8 cellular contexts compared by ENCODE assay signal in the genomic region with DNA sequence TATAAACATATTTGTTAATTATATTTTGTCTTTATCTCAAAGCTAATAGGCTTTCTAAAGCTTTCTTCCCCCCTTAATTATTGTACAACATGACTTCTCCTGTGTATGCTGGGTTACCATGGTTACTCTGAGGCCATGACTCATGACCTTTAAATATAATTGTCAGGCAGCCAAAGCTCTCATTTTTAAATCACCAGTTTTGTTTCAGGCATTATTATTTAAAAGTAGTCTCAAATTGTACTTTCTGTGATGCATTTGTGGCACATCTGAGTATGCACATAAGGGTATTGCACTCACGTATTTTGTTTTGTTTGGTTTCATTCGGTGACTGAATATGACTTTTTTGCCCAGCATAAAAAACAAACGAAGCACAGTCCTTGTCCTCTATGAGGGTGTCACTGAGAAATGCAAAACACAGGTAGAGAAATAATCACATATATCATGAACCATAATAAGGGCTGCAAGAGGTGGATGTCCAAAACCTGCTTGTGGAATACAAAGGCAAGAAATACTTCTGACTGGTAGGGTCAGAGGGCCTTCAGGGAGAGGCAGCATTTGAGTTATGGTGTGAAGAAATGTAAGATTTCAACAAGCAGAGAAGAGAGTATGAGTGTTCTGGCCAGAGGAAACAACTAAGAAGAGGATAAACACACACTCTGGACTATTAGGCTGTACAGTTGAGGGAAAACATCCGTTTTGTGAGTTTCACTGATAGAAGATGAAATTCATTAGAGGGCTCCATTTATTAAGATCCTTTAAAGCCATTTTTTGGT. TPM values are rescaled to one million over a fixed set of nuclear protein-coding genes. Genes with fewer than 3 reads are reported as not detected.
DNase-seq lines count a peak whose midpoint lies in the region; ATAC-seq and TF ChIP-seq lines count a peak whose summit lies in the region.

No MANE protein-coding gene starts in this region.

- peak; percentile 58 to 70 for ATAC-seq in activated T-cell treated with anti-CD3 and anti-CD28 coated beads, Interleukin-2, amount 50 U/mL, for 72 hours (replicated peaks in 1 of 2)
- no peak for ATAC-seq in GM19467 (IDR thresholded peaks at IDR 0.05; ENCODE audit: unreplicated experiment)
- no peak for ATAC-seq in GM19328 (IDR thresholded peaks at IDR 0.05; ENCODE audit: unreplicated experiment)

- H3K27me3 Mint-ChIP-seq in activated T-cell treated with anti-CD3 and anti-CD28 coated beads, Interleukin-2, amount 50 U/mL, for 72 hours (ENCODE audit: low read depth), result peaks cover 13% of the 10 kb centered on the region

- peaks cover 26% of the 10 kb centered on the region for H3K4me1 Mint-ChIP-seq in activated T-cell treated with anti-CD3 and anti-CD28 coated beads, Interleukin-2, amount 50 U/mL, for 72 hours (ENCODE audit: low read depth)

- TF ChIP-seq CTCF in RWPE1 (conservative IDR thresholded peaks at IDR 0.05; ENCODE audit: low read depth) (no peak), uterus (IDR thresholded peaks at IDR 0.05) (no peak)

- CTCF ChIA-PET in RWPE1 (lab: Yijun Ruan, JAX), result interaction anchor here (0.5 to 0.6 kb wide), 2 partner anchors 179 to 204 kb away, joined by 3 read pairs; no protein-coding TSS in a partner anchor

- peak; percentile 10 to 11 for DNase-seq in activated T-cell treated with anti-CD3 and anti-CD28 coated beads, Interleukin-2, amount 50 U/mL, for 72 hours
- no peak for DNase-seq in activated T-cell treated with anti-CD3 and anti-CD28 coated beads, Interleukin-2, amount 50 U/mL, for 48 hours
- DNase-seq in RWPE1 (ENCODE audit: low spot score), result peak; percentile 73
- peak; percentile 67 for DNase-seq in glomerular endothelial cell (ENCODE audit: extremely low read depth, low read depth, low spot score)
- DNase-seq in uterus, result peak in 1 of 2 donors; percentile 26
- no peak for DNase-seq in stimulated activated CD4-positive, alpha-beta T cell treated with anti-CD3 and anti-CD28 coated beads, Interleukin-2, amount 100 ng/mL, for 24 hours

- H3K36me3 ChIP-seq in uterus, result no peaks in the 10 kb centered on the region

- H3K9me3 ChIP-seq in uterus, result no peaks in the 10 kb centered on the region

- no peaks in the 10 kb centered on the region for H3K9me3 Mint-ChIP-seq in activated T-cell treated with anti-CD3 and anti-CD28 coated beads, Interleukin-2, amount 50 U/mL, for 72 hours

- no peaks in the 10 kb centered on the region for H3K36me3 Mint-ChIP-seq in activated T-cell treated with anti-CD3 and anti-CD28 coated beads, Interleukin-2, amount 50 U/mL, for 72 hours (ENCODE audit: insufficient read depth in 2 of 2)

- POLR2A ChIA-PET in RWPE1 (lab: Yijun Ruan, JAX; ENCODE audit: low non-redundant PET), result no interaction called here

- intact Hi-C loops in uterus (cut with DNase I; ENCODE audit: low total_unique reads), result no loop called here

- peak overlapping the region in 1 of 2 donors; percentile 37 for H3K4me3 Mint-ChIP-seq in activated T-cell treated with anti-CD3 and anti-CD28 coated beads, Interleukin-2, amount 50 U/mL, for 72 hours

- no peaks in the 10 kb centered on the region for H3K4me1 ChIP-seq in uterus

- TF ChIP-seq POLR2A in uterus (IDR thresholded peaks at IDR 0.05), result no peak

- no peak overlapping the region for H3K4me3 ChIP-seq in uterus

- H3K27me3 ChIP-seq in uterus, result no peaks in the 10 kb centered on the region

- no peak overlapping the region for H3K27ac ChIP-seq in RWPE1
- H3K27ac ChIP-seq in uterus, result peak overlapping the region; percentile 9 to 86

- no peak overlapping the region for H3K27ac Mint-ChIP-seq in activated T-cell treated with anti-CD3 and anti-CD28 coated beads, Interleukin-2, amount 50 U/mL, for 72 hours

RNA-seq across cellular contexts. Expression of gene CCDC192, which starts 2.1 kb away (rescaled TPM):
- total RNA-seq in activated T-cell treated with anti-CD3 and anti-CD28 coated beads, Interleukin-2, amount 50 U/mL, for 72 hours, result under 1 TPM in 1 of 2 donors, not detected in 1; 0.25 TPM
- not detected in 2 replicates for total RNA-seq in glomerular endothelial cell
- 1 to 10 TPM in 1 of 4 donors, under 1 TPM in 1, not detected in 2; 0.35 to 1.3 TPM for total RNA-seq in uterus

RNA-seq across cellular contexts. Expression of gene CTXN3, which starts 56.4 kb away (rescaled TPM):
- not detected for total RNA-seq in activated T-cell treated with anti-CD3 and anti-CD28 coated beads, Interleukin-2, amount 50 U/mL, for 72 hours
- total RNA-seq in glomerular endothelial cell (not detected in 2 replicates), uterus (not detected)

Comparison
In these comparisons a context has a peak if more than half of its experiments do, and no peak if none do; other contexts are left out.
1. DNase-seq: peak in activated T-cell treated with anti-CD3 and anti-CD28 coated beads, Interleukin-2, amount 50 U/mL, for 72 hours (2 of 2), RWPE1 (single experiment) and glomerular endothelial cell (single experiment); none in activated T-cell treated with anti-CD3 and anti-CD28 coated beads, Interleukin-2, amount 50 U/mL, for 48 hours (0 of 2) and stimulated activated CD4-positive, alpha-beta T cell treated with anti-CD3 and anti-CD28 coated beads, Interleukin-2, amount 100 ng/mL, for 24 hours (0 of 2).
2. ATAC-seq: peak in activated T-cell treated with anti-CD3 and anti-CD28 coated beads, Interleukin-2, amount 50 U/mL, for 72 hours (2 of 2); none in GM19467 (single experiment) and GM19328 (single experiment).